Comparison of ENCODE assay signal across 16 cellular contexts in genomic region chr15:25971053-25971452, GRCh38.
"Had no signal": no experiment of that assay in that cellular context is flagged by ENCODE, and none has a peak within 500 bp of the region (broad histone marks: within the 10 kb centered on the region; RNA-seq: fewer than 3 reads in every experiment).

No MANE protein-coding gene starts in this region.

- H3K4me3 ChIP-seq: body of pancreas, hepatocyte, left ventricle myocardium inferior, pancreas, skin epidermis, tibial nerve had no signal

- H2AFZ ChIP-seq: hepatocyte had no signal

- H3K36me3 ChIP-seq: left ventricle myocardium inferior, pancreas, tibial nerve had no signal

- H3K27ac ChIP-seq: body of pancreas, hepatocyte, left ventricle myocardium inferior, pancreas, skin epidermis, tibial nerve had no signal

- FAIRE-seq: kidney, pancreas, TTC549 had no signal

- H3K4me1 ChIP-seq: body of pancreas, left ventricle myocardium inferior, pancreas, tibial nerve had no signal

- ATAC-seq: activated T-helper 17 cell treated with anti-CD3 and anti-CD28 coated beads, Interleukin-2, amount 50 U/mL, for 72 hours; body of pancreas; pancreas had no signal

- H3K4me2 ChIP-seq: hepatocyte had no signal

- H3K9me3 ChIP-seq: body of pancreas, left ventricle myocardium inferior, pancreas, tibial nerve had no signal

- DNase-seq: activated CD4-positive, alpha-beta T cell treated with anti-CD3 and anti-CD28 coated beads, Interleukin-2, amount 10 ng/mL, durations not matched to agents 7 days and 5 days; activated CD4-positive, CD25-positive, alpha-beta regulatory T cell; activated naive CD4-positive, alpha-beta T cell treated with anti-CD3 and anti-CD28 coated beads for 36 hours; activated T-cell treated with anti-CD3 and anti-CD28 coated beads for 4 hours; body of pancreas; cortex of kidney; effector CD8-positive, alpha-beta T cell; kidney; left ventricle myocardium inferior; pancreas; T-helper 2 cell had no signal

- H3K27me3 ChIP-seq: body of pancreas, hepatocyte, pancreas, tibial nerve had no signal
